ENCODE assay signal across 25 cellular contexts in the genomic region with DNA sequence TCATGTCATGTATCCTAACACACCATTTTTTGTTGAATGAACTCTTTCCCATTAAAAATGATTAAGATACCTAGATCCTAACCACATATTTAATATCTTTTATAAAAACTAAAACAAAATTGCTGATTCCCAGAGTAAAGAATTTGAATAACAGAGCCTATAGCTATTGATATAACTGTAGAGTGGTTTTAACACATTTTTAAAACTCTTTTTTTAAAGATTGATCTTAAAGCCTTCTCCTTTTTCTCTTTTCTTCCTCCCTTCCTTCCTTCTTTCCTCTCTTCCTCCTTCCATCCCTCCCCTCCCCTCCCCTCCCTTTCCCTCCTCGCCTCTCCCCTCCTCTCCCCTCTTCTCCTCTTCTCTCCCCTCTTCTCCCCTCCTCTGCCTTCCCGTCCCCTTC.
"Had no signal": no experiment of that assay in that cellular context is flagged by ENCODE, and none has a peak within 500 bp of the region (broad histone marks: within the 10 kb centered on the region; RNA-seq: fewer than 3 reads in every experiment).

No MANE protein-coding gene starts in this region.

- H3K4me1 ChIP-seq: foreskin keratinocyte, gastroesophageal sphincter, heart left ventricle, left lung, lower lobe of right lung had no signal

- H2AFZ ChIP-seq: hepatocyte had no signal

- H3K27me3 ChIP-seq: dorsolateral prefrontal cortex, esophagus muscularis mucosa, foreskin keratinocyte, gastroesophageal sphincter, heart left ventricle, hepatocyte, left lung had no signal

- H3K4me3 ChIP-seq: coronary artery, dorsolateral prefrontal cortex, esophagus muscularis mucosa, gastroesophageal sphincter, heart left ventricle, hepatocyte, left lung, lower lobe of right lung had no signal

- H3K79me2 ChIP-seq: hepatocyte had no signal

- FAIRE-seq: colon, endothelial cell of umbilical vein, frontal cortex had no signal

- H3K36me3 ChIP-seq: esophagus muscularis mucosa, gastroesophageal sphincter, heart left ventricle, left lung, lower lobe of right lung had no signal

- ATAC-seq: foreskin keratinocyte; heart left ventricle; left colon; left lung; left ventricle myocardium superior; lower lobe of right lung; naive thymus-derived CD4-positive, alpha-beta T cell had no signal

- DNase-seq: dermis blood vessel endothelial cell; dorsolateral prefrontal cortex; effector CD4-positive, alpha-beta T cell; effector memory CD4-positive, alpha-beta T cell; foreskin keratinocyte; heart left ventricle; hypothalamus; immature natural killer cell; islet precursor cell; kidney; kidney glomerular epithelial cell; left colon; left lung; left ventricle myocardium superior; lower lobe of right lung; mesendoderm; midbrain; naive thymus-derived CD4-positive, alpha-beta T cell had no signal

- H3K27ac ChIP-seq: coronary artery, dorsolateral prefrontal cortex, esophagus muscularis mucosa, foreskin keratinocyte, gastroesophageal sphincter, heart left ventricle, hepatocyte, left lung, lower lobe of right lung had no signal

- H3K4me2 ChIP-seq: hepatocyte had no signal

- H3K9me3 ChIP-seq: esophagus muscularis mucosa, gastroesophageal sphincter, heart left ventricle, lower lobe of right lung had no signal
